ENCODE assay signal across 8 cellular contexts in the genomic region with DNA sequence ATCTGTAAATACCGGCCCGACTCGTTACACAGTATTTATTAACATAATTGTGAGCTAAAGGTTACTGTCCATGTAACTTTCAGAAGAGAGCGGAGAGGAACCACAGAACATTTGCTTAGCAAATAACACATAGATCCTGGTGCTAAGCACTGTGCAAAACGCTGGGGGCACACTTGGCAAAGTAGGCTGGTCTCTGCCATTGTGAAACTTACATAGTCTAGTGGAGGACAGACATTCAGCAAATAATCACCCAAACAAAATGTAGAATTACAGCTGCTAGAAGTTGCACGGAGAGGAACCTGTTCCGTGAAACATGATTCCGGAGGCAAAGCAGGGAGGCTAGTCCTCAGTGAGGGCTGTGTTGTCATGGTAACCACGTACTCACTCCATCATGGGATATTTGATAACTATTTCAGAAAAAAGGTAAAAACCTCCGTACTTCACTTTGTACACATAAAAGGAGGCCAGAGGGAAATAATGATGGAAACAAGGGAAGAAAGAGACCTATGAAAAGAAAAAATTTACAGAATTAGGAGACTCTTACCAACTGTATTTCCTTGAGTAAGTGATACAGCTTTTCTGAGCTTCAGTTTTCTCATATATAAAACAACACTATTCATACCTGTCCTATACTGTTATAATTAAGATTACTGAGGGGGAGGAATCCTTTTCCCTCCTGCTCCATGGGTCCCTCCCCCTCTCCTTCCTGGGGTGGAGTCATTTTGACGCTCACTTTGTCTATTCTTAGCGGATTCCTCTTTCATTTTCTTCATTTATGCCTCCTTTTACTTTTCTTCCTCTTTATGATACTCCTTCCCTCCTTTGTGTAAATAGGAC. TPM values are rescaled to one million over a fixed set of nuclear protein-coding genes. Genes with fewer than 3 reads are reported as not detected.
DNase-seq lines count a peak whose midpoint lies in the region; ATAC-seq and TF ChIP-seq lines count a peak whose summit lies in the region.

No MANE protein-coding gene starts in this region.

- no peak for TF ChIP-seq CTCF in CD14-positive monocyte (IDR thresholded peaks at IDR 0.05)
- TF ChIP-seq CTCF in heart left ventricle (IDR thresholded peaks at IDR 0.05): peak in 6 of 12 donors; percentile 8 to 43 (median 33)

- H3K27me3 Mint-ChIP-seq in CD14-positive monocyte (ENCODE audit: low read depth in 3 of 3): peaks cover 9 to 23% (median 15%) of the 10 kb centered on the region in 3 donors

- H3K4me3 Mint-ChIP-seq in CD14-positive monocyte: peak overlapping the region; percentile 88 to 95

- WGBS in heart left ventricle, 4 donors: 30 to 34% (median 33%) methylated on average over 12 of the region's 12 CpGs

- H3K4me3 ChIP-seq in heart left ventricle: peak overlapping the region; percentile 70 to 96 (median 87)

- H3K4me1 Mint-ChIP-seq in CD14-positive monocyte: peaks cover 37% of the 10 kb centered on the region

- no peaks in the 10 kb centered on the region for H3K36me3 ChIP-seq in heart left ventricle

- H3K36me3 Mint-ChIP-seq in CD14-positive monocyte: peaks cover 23 to 24% of the 10 kb centered on the region in 2 donors

- H3K4me1 ChIP-seq in heart left ventricle: peaks cover 0 to 40% (median 21%) of the 10 kb centered on the region in 12 donors

- TF ChIP-seq POLR2A in heart left ventricle (IDR thresholded peaks at IDR 0.05): no peak

- H3K27ac ChIP-seq in heart left ventricle: peak overlapping the region in 11 of 12 donors; percentile 75 to 94 (median 86)

- H3K27me3 ChIP-seq in heart left ventricle: no peaks in the 10 kb centered on the region

- ATAC-seq in GM18909 (IDR thresholded peaks at IDR 0.05; ENCODE audit: poor library complexity, unreplicated experiment): peak; percentile 68
- ATAC-seq in HG03139 (IDR thresholded peaks at IDR 0.05; ENCODE audit: unreplicated experiment): peak; percentile 43
- peak; percentile 29 to 62 (median 46) for ATAC-seq in heart left ventricle

- H3K27ac Mint-ChIP-seq in CD14-positive monocyte: peak overlapping the region; percentile 99 to 100 (median 99)

- DNase-seq in CD14-positive monocyte (ENCODE audit: low spot score) (peak; percentile 78), NCI-H524 treated with DMSO at 0.1 percent for 48 hours (lab: John Stamatoyannopoulos, UW) (peak; percentile 37), heart left ventricle (peak in 2 of 5 donors; percentile 31 to 35), posterior cingulate gyrus (peak in 7 of 10 donors; percentile 12 to 87 (median 31)), cortex of kidney (lab: John Stamatoyannopoulos, UW) (no peak)
- DNase-seq in activated naive CD4-positive, alpha-beta T cell treated with anti-CD3 and anti-CD28 coated beads, Interleukin-2, amount 50 U/mL, for 16 hours: peak; percentile 56

- peaks cover 0 to 9% (median 4%) of the 10 kb centered on the region in 7 donors for H3K9me3 Mint-ChIP-seq in CD14-positive monocyte

- intact Hi-C loops in CD14-positive monocyte (cut with micrococcal nuclease) (loop anchor here (2.0 to 10.0 kb wide), 5 partner anchors 35 to 162 kb away; no protein-coding TSS in a partner anchor), heart left ventricle (cut with DNase I) (loop anchor here in 3 of 10 donors (5.0 to 10.0 kb wide), 5 partner anchors 92 to 355 kb away; no protein-coding TSS in a partner anchor), posterior cingulate gyrus (cut with DNase I) (loop anchor here (5.0 to 10.0 kb wide), 3 partner anchors 45 to 252 kb away; no protein-coding TSS in a partner anchor)

- H3K9me3 ChIP-seq in heart left ventricle: no peaks in the 10 kb centered on the region

RNA-seq across cellular contexts. Expression of gene RASGEF1B, which starts 0.8 kb away (rescaled TPM):
- polyA plus RNA-seq in CD14-positive monocyte (10 to 100 TPM; 36.6 to 76.9 TPM), heart left ventricle (1 to 10 TPM; 1.5 to 2.5 TPM)
- total RNA-seq in heart left ventricle: 10 to 100 TPM in 1 of 9 donors, 1 to 10 TPM in 8; 1.8 to 11.9 (median 3.2) TPM

Comparison
In these comparisons a context has a peak if more than half of its experiments do, and no peak if none do; other contexts are left out.
1. RNA of gene RASGEF1B, which starts 0.8 kb away (polyA plus RNA-seq): 36.6 to 76.9 TPM in CD14-positive monocyte; 1.5 to 2.5 TPM in heart left ventricle; every median in the first group is over 10 times any median in the second.
2. Peak in every context shown above with its lines, with median percentiles within 50 percentile points of each other: ATAC-seq.